20 cellular contexts compared by ENCODE assay signal in genomic region chr3:89098173-89098572, GRCh38. TPM values are rescaled to one million over a fixed set of nuclear protein-coding genes. Genes with fewer than 3 reads are reported as not detected.
DNase-seq lines count a peak whose midpoint lies in the region; ATAC-seq, FAIRE-seq and TF ChIP-seq lines count a peak whose summit lies in the region.
"Had no signal": no experiment of that assay in that cellular context is flagged by ENCODE, and none has a peak within 500 bp of the region (broad histone marks: within the 10 kb centered on the region; RNA-seq: fewer than 3 reads in every experiment).

No MANE protein-coding gene starts in this region.

- no peak for ATAC-seq in HG03342 (IDR thresholded peaks at IDR 0.05; ENCODE audit: unreplicated experiment)
- ATAC-seq in HG02884 (IDR thresholded peaks at IDR 0.05; ENCODE audit: unreplicated experiment), result no peak
- ATAC-seq in activated naive CD8-positive, alpha-beta T cell treated with anti-CD3 and anti-CD28 coated beads, Interleukin-2, amount 50 U/mL, for 24 hours, result no peak

- H3K9ac ChIP-seq in astrocyte (ENCODE audit: low read length) (no peak overlapping the region), keratinocyte (ENCODE audit: control insufficient read depth, extremely low read depth, insufficient read depth, low read length) (no peak overlapping the region)
- H3K9ac ChIP-seq: BLaER1 had no signal

- H3K4me3 Mint-ChIP-seq in astrocyte (ENCODE audit: unreplicated experiment), result no peak overlapping the region
- H3K4me3 Mint-ChIP-seq in activated naive CD8-positive, alpha-beta T cell treated with anti-CD3 and anti-CD28 coated beads, Interleukin-2, amount 50 U/mL, for 24 hours, result no peak overlapping the region
- H3K4me3 Mint-ChIP-seq: CD4-positive, CD25-positive, alpha-beta regulatory T cell; GM23338; T-cell had no signal

- peak overlapping the region; percentile 75 for H3K27ac Mint-ChIP-seq in astrocyte (ENCODE audit: unreplicated experiment)
- no peak overlapping the region for H3K27ac Mint-ChIP-seq in activated naive CD8-positive, alpha-beta T cell treated with anti-CD3 and anti-CD28 coated beads, Interleukin-2, amount 50 U/mL, for 24 hours
- H3K27ac Mint-ChIP-seq: CD4-positive, CD25-positive, alpha-beta regulatory T cell; GM23338; T-cell had no signal

- H3K4me1 ChIP-seq in astrocyte (ENCODE audit: insufficient read depth, low read length) (no peaks in the 10 kb centered on the region), keratinocyte (ENCODE audit: control insufficient read depth, extremely low read depth, insufficient read depth, low read length) (no peaks in the 10 kb centered on the region)
- H3K4me1 ChIP-seq: BLaER1, HAP-1 had no signal

- DNase-seq in AG10803 (ENCODE audit: low read depth) (peak; percentile 3), HT1080 (ENCODE audit: low read depth) (peak; percentile 16), astrocyte (ENCODE audit: low read depth) (peak; percentile 22), keratinocyte (ENCODE audit: low read depth, low spot score) (no peak), NCI-H2227 treated with DMSO at 0.1 percent for 48 hours (lab: John Stamatoyannopoulos, UW) (no peak)
- no peak for DNase-seq in activated naive CD8-positive, alpha-beta T cell treated with anti-CD3 and anti-CD28 coated beads, Interleukin-2, amount 50 U/mL, for 24 hours
- DNase-seq: CD4-positive, CD25-positive, alpha-beta regulatory T cell; KBM-7; NCI-H187; NCI-H2171; T-cell had no signal

- H3K9me3 Mint-ChIP-seq in astrocyte (ENCODE audit: unreplicated experiment), result no peaks in the 10 kb centered on the region
- no peaks in the 10 kb centered on the region for H3K9me3 Mint-ChIP-seq in activated naive CD8-positive, alpha-beta T cell treated with anti-CD3 and anti-CD28 coated beads, Interleukin-2, amount 50 U/mL, for 24 hours
- H3K9me3 Mint-ChIP-seq: GM23338, T-cell had no signal

- peaks cover 10% of the 10 kb centered on the region for H3K4me1 Mint-ChIP-seq in astrocyte (ENCODE audit: low read depth, unreplicated experiment)
- no peaks in the 10 kb centered on the region for H3K4me1 Mint-ChIP-seq in activated naive CD8-positive, alpha-beta T cell treated with anti-CD3 and anti-CD28 coated beads, Interleukin-2, amount 50 U/mL, for 24 hours
- H3K4me1 Mint-ChIP-seq: CD4-positive, CD25-positive, alpha-beta regulatory T cell; T-cell had no signal

- no peaks in the 10 kb centered on the region for H3K9me1 ChIP-seq in keratinocyte (ENCODE audit: control insufficient read depth, extremely low read depth, insufficient read depth, low read length)

- H3K36me3 Mint-ChIP-seq in astrocyte (ENCODE audit: low read depth, unreplicated experiment), result no peaks in the 10 kb centered on the region
- H3K36me3 Mint-ChIP-seq in activated naive CD8-positive, alpha-beta T cell treated with anti-CD3 and anti-CD28 coated beads, Interleukin-2, amount 50 U/mL, for 24 hours (ENCODE audit: low read depth), result no peaks in the 10 kb centered on the region
- H3K36me3 Mint-ChIP-seq: CD4-positive, CD25-positive, alpha-beta regulatory T cell; T-cell had no signal

- H3K4me2 ChIP-seq in astrocyte (ENCODE audit: low read length) (no peak overlapping the region), keratinocyte (ENCODE audit: control insufficient read depth, extremely low read depth, insufficient read depth, low read depth, low read length) (no peak overlapping the region)
- H3K4me2 ChIP-seq: BLaER1, GM23338 had no signal

- H3K27ac ChIP-seq in astrocyte (ENCODE audit: low read depth, low read length) (no peak overlapping the region), keratinocyte (ENCODE audit: control insufficient read depth, insufficient read depth, low read length) (no peak overlapping the region)
- H3K27ac ChIP-seq: BLaER1 had no signal

- H3K27me3 Mint-ChIP-seq in astrocyte (ENCODE audit: low read depth, unreplicated experiment), result no peaks in the 10 kb centered on the region
- no peaks in the 10 kb centered on the region for H3K27me3 Mint-ChIP-seq in activated naive CD8-positive, alpha-beta T cell treated with anti-CD3 and anti-CD28 coated beads, Interleukin-2, amount 50 U/mL, for 24 hours
- H3K27me3 Mint-ChIP-seq: CD4-positive, CD25-positive, alpha-beta regulatory T cell; T-cell had no signal

- no peaks in the 10 kb centered on the region for H4K20me1 ChIP-seq in astrocyte (ENCODE audit: insufficient read depth, low read length)
- no peaks in the 10 kb centered on the region for H4K20me1 ChIP-seq in keratinocyte (ENCODE audit: control insufficient read depth, extremely low read depth, insufficient read depth, low read length)
- H4K20me1 ChIP-seq: BLaER1 had no signal

- H3K4me3 ChIP-seq in AG10803 (ENCODE audit: low read length) (no peak overlapping the region), astrocyte (ENCODE audit: insufficient read depth, low read depth, low read length) (no peak overlapping the region), keratinocyte (ENCODE audit: control insufficient read depth in 2 of 3, extremely low read depth in 1 of 3, insufficient read depth in 2 of 3, low read depth in 1 of 3, low read length in 3 of 3) (no peak overlapping the region)
- H3K4me3 ChIP-seq: BLaER1, GM23338, HAP-1 had no signal

- H3K27me3 ChIP-seq in astrocyte (ENCODE audit: insufficient read depth, low read length), result no peaks in the 10 kb centered on the region
- H3K27me3 ChIP-seq in keratinocyte (ENCODE audit: control insufficient read depth, extremely low read depth, insufficient read depth, low read length), result no peaks in the 10 kb centered on the region
- H3K27me3 ChIP-seq: BLaER1 had no signal

- FAIRE-seq in astrocyte (lab: Jason Lieb, UNC), result no peak
- peak; percentile 36 for FAIRE-seq in keratinocyte (lab: Jason Lieb, UNC)
- FAIRE-seq: G401.6, HTR-8/SVneo had no signal

- no peaks in the 10 kb centered on the region for H3K79me2 ChIP-seq in astrocyte (ENCODE audit: insufficient read depth, low read length)
- H3K79me2 ChIP-seq in keratinocyte (ENCODE audit: control insufficient read depth, insufficient read depth, low read length), result no peaks in the 10 kb centered on the region

- TF ChIP-seq CTCF in AG10803 (conservative IDR thresholded peaks at IDR 0.05; ENCODE audit: low read length) (no peak), astrocyte (IDR thresholded peaks at IDR 0.05; ENCODE audit: insufficient read depth, low read depth, low read length) (no peak), keratinocyte (optimal IDR thresholded peaks at IDR 0.05 in 1 of 3, IDR thresholded peaks at IDR 0.05 in 1 of 3, conservative IDR thresholded peaks at IDR 0.05 in 1 of 3; ENCODE audit: extremely low read depth in 1 of 3, insufficient read depth in 2 of 3, low read length in 3 of 3) (no peak)

- H3K36me3 ChIP-seq in astrocyte (ENCODE audit: insufficient read depth, low read length) (no peaks in the 10 kb centered on the region), keratinocyte (ENCODE audit: control insufficient read depth in 2 of 2, extremely low read depth in 1 of 2, insufficient read depth in 2 of 2, low read length in 2 of 2) (no peaks in the 10 kb centered on the region)
- H3K36me3 ChIP-seq: BLaER1, HAP-1 had no signal

- H2AFZ ChIP-seq in astrocyte (ENCODE audit: low read depth, low read length) (no peak overlapping the region), keratinocyte (ENCODE audit: control insufficient read depth, low read length) (no peak overlapping the region)
- H2AFZ ChIP-seq: GM23338 had no signal

- dilution Hi-C loops in keratinocyte (cut with MboI; ENCODE audit: extremely low pct_ligation_motif_present, low sequenced_read_pairs), result no loop called here

- H3K9me3 ChIP-seq in astrocyte (ENCODE audit: insufficient read depth, low read depth, low read length), result no peaks in the 10 kb centered on the region
- no peaks in the 10 kb centered on the region for H3K9me3 ChIP-seq in keratinocyte (ENCODE audit: control insufficient read depth, low read depth, low read length)
- H3K9me3 ChIP-seq: BLaER1, HAP-1 had no signal

RNA-seq across cellular contexts. Expression of gene EPHA3, which starts 9.2 kb away (rescaled TPM):
- not detected in 2 replicates for total RNA-seq in HT1080 (2014; rRNA removed; shearing (Covaris generic))
- polyA plus RNA-seq in HT1080 (2015; cell fraction: cytosol; rRNA removed), result 0.09 and 0.10 TPM in 2 replicates
- polyA plus RNA-seq in HT1080 (2015; cell fraction: nucleus; rRNA removed), result 0.08 and 0.33 TPM in 2 replicates
- total RNA-seq in astrocyte, result 5.0 and 6.9 TPM in 2 replicates
- polyA plus RNA-seq in keratinocyte, result 0.02 to 0.52 TPM (median 0.13 TPM) in 3 replicates
- not detected for polyA plus RNA-seq in keratinocyte (2011; ENCODE audit: low read depth)
- 0.03 and 0.05 TPM in 2 replicates for polyA plus RNA-seq in keratinocyte (2011; cell fraction: cytosol; rRNA removed)
- 0.17 and 0.20 TPM in 2 replicates for polyA plus RNA-seq in keratinocyte (2011; cell fraction: nucleus; rRNA removed)
- 0.01 and 0.03 TPM in 2 replicates for polyA plus RNA-seq in keratinocyte (2012; ENCODE audit: low replicate concordance)
- 0.42 to 1.6 TPM in 2 of 3 replicates, not detected in the other for polyA minus RNA-seq in keratinocyte
- not detected for polyA minus RNA-seq in keratinocyte (2011; cell fraction: cytosol; rRNA and poly(A)+ RNA removed)
- polyA minus RNA-seq in keratinocyte (2011; cell fraction: nucleus; rRNA and poly(A)+ RNA removed), result 0.32 and 0.78 TPM in 2 replicates
- total RNA-seq: A172; CD4-positive, CD25-positive, alpha-beta regulatory T cell; Daoy; T-cell had no signal
- polyA plus RNA-seq: CD4-positive, CD25-positive, alpha-beta regulatory T cell had no signal

Comparison
In these comparisons a context has a peak if more than half of its experiments do, and no peak if none do; other contexts are left out.
1. DNase-seq: peak in AG10803 (single experiment), HT1080 (single experiment) and astrocyte (single experiment); none in keratinocyte (single experiment), NCI-H2227 treated with DMSO at 0.1 percent for 48 hours (single experiment) and activated naive CD8-positive, alpha-beta T cell treated with anti-CD3 and anti-CD28 coated beads, Interleukin-2, amount 50 U/mL, for 24 hours (single experiment).